ENCODE assay signal across 3 cellular contexts in genomic region chr5:62211405-62211804, GRCh38.
TF ChIP-seq lines count a peak whose summit lies in the region.

No MANE protein-coding gene starts in this region.

TF ChIP-seq in A549, 52 proteins besides CTCF, POLR2A, EP300 and RAD21 (continued from another document):
- TF ChIP-seq ATOH8 (CRISPR knock-in tag; IDR thresholded peaks at IDR 0.05; ENCODE audit: low read depth) = no peak
- TF ChIP-seq PBX3 (IDR thresholded peaks at IDR 0.05) = no peak
- TF ChIP-seq BCL3 (IDR thresholded peaks at IDR 0.05) = no peak
- no peak for TF ChIP-seq NPAS2 (CRISPR knock-in tag; IDR thresholded peaks at IDR 0.05; ENCODE audit: borderline replicate concordance)
- no peak for TF ChIP-seq NR3C1 (IDR thresholded peaks at IDR 0.05)
- no peak for TF ChIP-seq CBX8 (IDR thresholded peaks at IDR 0.05)
- TF ChIP-seq JUNB (IDR thresholded peaks at IDR 0.05) = no peak
- TF ChIP-seq PHF8 (IDR thresholded peaks at IDR 0.05; ENCODE audit: borderline replicate concordance, low read depth) = no peak
- no peak for TF ChIP-seq MAZ (IDR thresholded peaks at IDR 0.05; ENCODE audit: borderline replicate concordance, low read depth, low read length)
- TF ChIP-seq SMC3 (IDR thresholded peaks at IDR 0.05) = no peak

TF ChIP-seq in GM23338, 12 proteins besides CTCF, POLR2A, EP300 and RAD21 (continued from another document):
- TF ChIP-seq ZNF462 (CRISPR knock-in tag; IDR thresholded peaks at IDR 0.05) (no peak), REST (IDR thresholded peaks at IDR 0.05; ENCODE audit: unreplicated experiment) (no peak), ZNF331 (CRISPR knock-in tag; IDR thresholded peaks at IDR 0.05; ENCODE audit: low read depth) (no peak), ETS1 (IDR thresholded peaks at IDR 0.05) (no peak), EZH2 (IDR thresholded peaks at IDR 0.05; ENCODE audit: low read depth, unreplicated experiment) (no peak), ZNF114 (CRISPR knock-in tag; IDR thresholded peaks at IDR 0.05) (no peak)

TF ChIP-seq in K562, 482 proteins besides CTCF, POLR2A, EP300 and RAD21 (continued from another document):
- TF ChIP-seq SPI1 (IDR thresholded peaks at IDR 0.05; ENCODE audit: borderline replicate concordance, low read depth, low read length) (no peak), ZHX1 (conservative IDR thresholded peaks at IDR 0.05; ENCODE audit: low read length) (no peak), ZNF766 (CRISPR knock-in tag; conservative IDR thresholded peaks at IDR 0.05) (no peak), ARID1B (IDR thresholded peaks at IDR 0.05) (no peak), TGIF2 (CRISPR knock-in tag; IDR thresholded peaks at IDR 0.05) (no peak), MBD2 (IDR thresholded peaks at IDR 0.05; ENCODE audit: borderline replicate concordance, low read depth) (no peak)
TF ChIP-seq in K562: peak in this region for 0.
